ENCODE assay signal across 36 cellular contexts in genomic region chr3:44392489-44392888, GRCh38. TPM values are rescaled to one million over a fixed set of nuclear protein-coding genes. Genes with fewer than 3 reads are reported as not detected.
A peak's percentile ranks its signal among the peaks of the same experiment; 100 is the strongest.
DNase-seq lines count a peak whose midpoint lies in the region; ATAC-seq, FAIRE-seq and TF ChIP-seq lines count a peak whose summit lies in the region.
"Had no signal": no experiment of that assay in that cellular context is flagged by ENCODE, and none has a peak within 500 bp of the region (broad histone marks: within the 10 kb centered on the region; RNA-seq: fewer than 3 reads in every experiment).

No MANE protein-coding gene starts in this region.

- 90% methylated on average over 1 of the region's 1 CpG for WGBS in SK-N-SH (ENCODE audit: low lambda C conversion rate)
- WGBS in K562 (ENCODE audit: insufficient coverage, low coverage, missing lambda C conversion rate), result 47% methylated on average over 1 of the region's 1 CpG

- in situ Hi-C loops in K562 (cut with MboI), result no loop called here

- H3K4me1 ChIP-seq in SK-N-SH (ENCODE audit: control insufficient read depth in 1 of 2, insufficient read depth in 2 of 2, low read depth in 1 of 2, low read length in 1 of 2), result no peaks in the 10 kb centered on the region
- no peaks in the 10 kb centered on the region for H3K4me1 ChIP-seq in HEK293 (ENCODE audit: control insufficient read depth, insufficient read depth, low read length)
- no peaks in the 10 kb centered on the region for H3K4me1 ChIP-seq in K562 (replicated peaks in 1 of 2; ENCODE audit: control insufficient read depth in 2 of 2, insufficient read depth in 2 of 2, low read length in 2 of 2)
- H3K4me1 ChIP-seq: A549; BE2C; BLaER1; BLaER1 treated with 17β-estradiol and CSF1 and Interleukin-3, amounts not matched to agents 10 nM and 100 nM; Caco-2 had no signal

- no peak for TF ChIP-seq EP300 in SK-N-SH (IDR thresholded peaks at IDR 0.05; ENCODE audit: borderline replicate concordance in 1 of 2, low read depth in 1 of 2, low read length in 1 of 2)
- TF ChIP-seq EP300 in K562 (IDR thresholded peaks at IDR 0.05; ENCODE audit: low read length), result no peak

- peaks cover 0 to 3% of the 10 kb centered on the region in 2 donors for H3K36me3 Mint-ChIP-seq in activated naive CD4-positive, alpha-beta T cell treated with anti-CD3 and anti-CD28 coated beads, Interleukin-2, amount 50 U/mL, for 72 hours

- H2AFZ ChIP-seq in SK-N-SH (ENCODE audit: low read depth) (no peak overlapping the region), K562 (ENCODE audit: low read depth, low read length) (no peak overlapping the region)

- H3K27ac Mint-ChIP-seq in activated naive CD4-positive, alpha-beta T cell treated with anti-CD3 and anti-CD28 coated beads, Interleukin-2, amount 50 U/mL, for 72 hours, result no peak overlapping the region
- H3K27ac Mint-ChIP-seq: B cell; CD4-positive, alpha-beta memory T cell; CD4-positive, alpha-beta T cell; CD4-positive, CD25-positive, alpha-beta regulatory T cell; CD8-positive, alpha-beta T cell had no signal

- no peak for TF ChIP-seq CTCF in SK-N-SH (IDR thresholded peaks at IDR 0.05)
- no peak for TF ChIP-seq CTCF in HEK293 (tag by site-specific recombination; IDR thresholded peaks at IDR 0.05)
- no peak for TF ChIP-seq CTCF in K562 (IDR thresholded peaks at IDR 0.05 in 2 of 3, conservative IDR thresholded peaks at IDR 0.05 in 1 of 3; ENCODE audit: insufficient read depth in 2 of 3, low read depth in 1 of 3, low read length in 3 of 3)

- H3K9me3 ChIP-seq in SK-N-SH (no peaks in the 10 kb centered on the region), HEK293 (ENCODE audit: control insufficient read depth, insufficient read depth, low read depth, low read length) (no peaks in the 10 kb centered on the region), K562 (replicated peaks; ENCODE audit: control insufficient read depth, insufficient read depth, low read depth, low read length) (no peaks in the 10 kb centered on the region)
- H3K9me3 ChIP-seq: A549, BE2C, Caco-2 had no signal

- no peaks in the 10 kb centered on the region for H3K27me3 ChIP-seq in SK-N-SH (ENCODE audit: insufficient read depth)
- H3K27me3 ChIP-seq in K562 (ENCODE audit: control insufficient read depth in 2 of 2, insufficient read depth in 2 of 2, low read length in 2 of 2), result no peaks in the 10 kb centered on the region
- H3K27me3 ChIP-seq: BE2C; BLaER1; BLaER1 treated with 17β-estradiol and CSF1 and Interleukin-3, amounts not matched to agents 10 nM and 100 nM had no signal

- POLR2A ChIA-PET in SK-N-SH (lab: Yijun Ruan, JAX) (no interaction called here), HEK293 (lab: Yijun Ruan, JAX) (no interaction called here), K562 (lab: Yijun Ruan, JAX) (interaction anchor here (0.6 kb wide), 1 partner anchor 12 kb away, joined by 3 read pairs; no protein-coding TSS in a partner anchor)

- ATAC-seq in SK-N-SH treated with all-trans-retinoic acid at 6 μM for 48 hours (no peak), K562 (no peak)
- no peak for ATAC-seq in activated naive CD4-positive, alpha-beta T cell treated with anti-CD3 and anti-CD28 coated beads, Interleukin-2, amount 50 U/mL, for 72 hours
- ATAC-seq: A549; CD8-positive, alpha-beta T cell had no signal

- H3F3A ChIP-seq in SK-N-SH (replicated peaks; ENCODE audit: insufficient read depth), result peaks cover 3% of the 10 kb centered on the region

- H3K4me2 ChIP-seq in SK-N-SH (no peak overlapping the region), K562 (ENCODE audit: insufficient read depth, low read length) (no peak overlapping the region)
- H3K4me2 ChIP-seq: A549; BLaER1; BLaER1 treated with 17β-estradiol and CSF1 and Interleukin-3, amounts not matched to agents 10 nM and 100 nM had no signal

- no TSS peak for BruUV-seq in K562 (replicated peaks; lab: Mats Ljungman, UMichigan)

- H3K27ac ChIP-seq in SK-N-SH (ENCODE audit: low read depth in 2 of 2, low read length in 1 of 2) (no peak overlapping the region), HEK293 (ENCODE audit: extremely low read depth, low read depth, low read length) (no peak overlapping the region), K562 (ENCODE audit: extremely low read depth, low read depth, low read length) (no peak overlapping the region)
- H3K27ac ChIP-seq: 22Rv1; A549; BLaER1; BLaER1 treated with 17β-estradiol and CSF1 and Interleukin-3, amounts not matched to agents 10 nM and 100 nM; C4-2B had no signal

- H3K9ac ChIP-seq in SK-N-SH, result no peak overlapping the region
- H3K9ac ChIP-seq in K562 (ENCODE audit: insufficient read depth in 1 of 2, low read depth in 2 of 2, low read length in 2 of 2), result no peak overlapping the region
- H3K9ac ChIP-seq: BLaER1; BLaER1 treated with 17β-estradiol and CSF1 and Interleukin-3, amounts not matched to agents 10 nM and 100 nM had no signal

- TF ChIP-seq RAD21 in SK-N-SH (IDR thresholded peaks at IDR 0.05; ENCODE audit: low read length), result no peak
- TF ChIP-seq RAD21 in K562 (CRISPR knock-in tag; conservative IDR thresholded peaks at IDR 0.05 in 1 of 2, IDR thresholded peaks at IDR 0.05 in 1 of 2), result no peak

- H3K36me3 ChIP-seq in SK-N-SH (replicated peaks in 1 of 2; ENCODE audit: control insufficient read depth in 1 of 2, insufficient read depth in 2 of 2, low read length in 1 of 2) (peaks cover 10 to 11% of the 10 kb centered on the region in 2 experiments), HEK293 (ENCODE audit: control insufficient read depth in 2 of 2, insufficient read depth in 1 of 2, low read length in 2 of 2) (no peaks in the 10 kb centered on the region), K562 (ENCODE audit: control insufficient read depth, insufficient read depth, low read length) (no peaks in the 10 kb centered on the region)
- H3K36me3 ChIP-seq: BE2C had no signal

- no peaks in the 10 kb centered on the region for H3K79me2 ChIP-seq in SK-N-SH (ENCODE audit: insufficient read depth)
- H3K79me2 ChIP-seq in K562 (ENCODE audit: control insufficient read depth, insufficient read depth, low read length), result no peaks in the 10 kb centered on the region

- FAIRE-seq in K562 (lab: Jason Lieb, UNC) (no peak), urothelium cell line (lab: Jason Lieb, UNC) (peak; percentile 23)
- FAIRE-seq: A204.1, A549, D721Med had no signal

- DNase-seq in SK-N-SH (no peak), K562 (ENCODE audit: extremely low read depth in 1 of 4, low spot score in 3 of 4) (no peak), urothelium cell line (ENCODE audit: low spot score) (no peak), NCI-H1105 (lab: John Stamatoyannopoulos, UW) (no peak), HT-29 (ENCODE audit: low spot score) (no peak)
- no peak for DNase-seq in activated naive CD4-positive, alpha-beta T cell treated with anti-CD3 and anti-CD28 coated beads, Interleukin-2, amount 50 U/mL, for 72 hours (ENCODE audit: low spot score in 2 of 2)
- DNase-seq: 8988T; ACHN; AML-193; BE2C; C1 segment of cervical spinal cord; Caco-2; Calu3; CD4-positive, alpha-beta memory T cell; CD4-positive, alpha-beta T cell; CD4-positive, CD25-positive, alpha-beta regulatory T cell; CD8-positive, alpha-beta memory T cell; CD8-positive, alpha-beta T cell; COR-L47; DMS 273 treated with DMSO at 0.1 percent for 48 hours; DMS153; DMS53; DMS79; DMS79 treated with DMSO at 0.1 percent for 48 hours; DND-41; EL had no signal

- H4K20me1 ChIP-seq in SK-N-SH (ENCODE audit: insufficient read depth) (no peaks in the 10 kb centered on the region), K562 (replicated peaks; ENCODE audit: control insufficient read depth, insufficient read depth, low read length) (no peaks in the 10 kb centered on the region)
- H4K20me1 ChIP-seq: BLaER1; BLaER1 treated with 17β-estradiol and CSF1 and Interleukin-3, amounts not matched to agents 10 nM and 100 nM had no signal

- no peaks in the 10 kb centered on the region for H3K9me2 ChIP-seq in SK-N-SH

- CTCF ChIA-PET in SK-N-SH (lab: Yijun Ruan, JAX) (interaction anchor here (1.1 to 1.5 kb wide), 2 partner anchors 9 to 18 kb away, joined by 3 to 5 read pairs; no protein-coding TSS in a partner anchor), HEK293 (lab: Yijun Ruan, JAX) (no interaction called here), K562 (lab: Yijun Ruan, JAX; ENCODE audit: low intra/inter-chr PET ratio) (no interaction called here)

- intact Hi-C loops in K562 (cut with micrococcal nuclease), result no loop called here

- no peak for TF ChIP-seq POLR2A in K562 (conservative IDR thresholded peaks at IDR 0.05)

- H3K4me3 ChIP-seq in SK-N-SH (ENCODE audit: low read depth in 2 of 2, low read length in 1 of 2) (no peak overlapping the region), HEK293 (ENCODE audit: low read depth, low read length) (no peak overlapping the region), K562 (no peak overlapping the region)
- H3K4me3 ChIP-seq: A549; BLaER1; BLaER1 treated with 17β-estradiol and CSF1 and Interleukin-3, amounts not matched to agents 10 nM and 100 nM had no signal

- no peaks in the 10 kb centered on the region for H3K9me1 ChIP-seq in K562 (ENCODE audit: control insufficient read depth, insufficient read depth, low read length)

- H3K9me3 Mint-ChIP-seq in activated naive CD4-positive, alpha-beta T cell treated with anti-CD3 and anti-CD28 coated beads, Interleukin-2, amount 50 U/mL, for 72 hours, result peaks cover 0 to 2% of the 10 kb centered on the region in 2 donors
- H3K9me3 Mint-ChIP-seq: CD4-positive, alpha-beta T cell; CD8-positive, alpha-beta memory T cell had no signal

RNA-seq across cellular contexts. Expression of gene TCAIM, which starts 53.9 kb away (rescaled TPM):
- 8.4 and 12.4 TPM in 2 replicates for polyA plus RNA-seq in SK-N-SH (2012; rRNA removed)
- polyA plus RNA-seq in SK-N-SH (2012; cell fraction: cytosol; rRNA removed), result 15.4 and 16.5 TPM in 2 replicates
- polyA plus RNA-seq in SK-N-SH (2012; cell fraction: nucleus; rRNA removed), result 3.6 and 8.0 TPM in 2 replicates
- 22.4 and 50.3 TPM in 2 replicates for total RNA-seq in K562 (2011; cell fraction: chromatin; rRNA removed; ENCODE audit: low replicate concordance)
- 13.2 and 13.8 TPM in 2 replicates for total RNA-seq in K562 (2011; cell fraction: nucleolus; rRNA removed)
- 32.0 and 70.5 TPM in 2 replicates for total RNA-seq in K562 (2011; cell fraction: nucleoplasm; rRNA removed)
- total RNA-seq in K562 (2014; rRNA removed), result 18.6 and 19.7 TPM in 2 replicates
- 36.7 and 43.5 TPM in 2 replicates for total RNA-seq in K562 (2014; rRNA removed; fragmentation: Illumina TruSeq; extraction: Trizol)
- 37.7 and 43.4 TPM in 2 replicates for total RNA-seq in K562 (2015; rRNA removed; fragmentation: Illumina TruSeq; extraction: Trizol)
- total RNA-seq in K562 (2021), result 23.0 and 25.2 TPM in 2 replicates
- polyA plus RNA-seq in K562 (2011; rRNA removed), result 42.5 and 53.3 TPM in 2 replicates
- 16.1 and 27.9 TPM in 2 replicates for polyA plus RNA-seq in K562 (2011; cell fraction: cytosol; rRNA removed)
- polyA plus RNA-seq in K562 (2011; cell fraction: nucleus; rRNA removed), result 13.7 and 14.4 TPM in 2 replicates
- 29.7 and 43.6 TPM in 2 replicates for polyA plus RNA-seq in K562 (2012)
- polyA plus RNA-seq in K562 (2014; fragmentation: Illumina TruSeq; extraction: Trizol), result 32.3 and 36.9 TPM in 2 replicates
- polyA plus RNA-seq in K562 (2014; fragmentation: Nextera tagmentation; extraction: Ambion mirVana), result 10 to 100 TPM; 41.5 to 44.9 TPM
- 27.6 and 29.5 TPM in 2 replicates for polyA plus RNA-seq in K562 (2014; rRNA removed)
- polyA minus RNA-seq in K562 (2011; rRNA and poly(A)+ RNA removed), result 38.9 and 41.3 TPM in 2 replicates
- polyA minus RNA-seq in K562 (2011; cell fraction: cytosol; rRNA and poly(A)+ RNA removed), result 14.1 and 21.8 TPM in 2 replicates
- 19.5 and 36.3 TPM in 2 replicates for polyA minus RNA-seq in K562 (2011; cell fraction: nucleus; rRNA and poly(A)+ RNA removed)
- total RNA-seq in HT-29 (2014; rRNA removed; shearing (Covaris generic)), result 8.2 and 13.7 TPM in 2 replicates
- 10 to 100 TPM; 19.7 to 22.4 TPM for total RNA-seq in activated naive CD4-positive, alpha-beta T cell treated with anti-CD3 and anti-CD28 coated beads, Interleukin-2, amount 50 U/mL, for 72 hours
